10 cellular contexts compared by ENCODE assay signal in genomic region chr15:51969728-51970127, GRCh38. TPM values are rescaled to one million over a fixed set of nuclear protein-coding genes. Genes with fewer than 3 reads are reported as not detected.
DNase-seq lines count a peak whose midpoint lies in the region; ATAC-seq and TF ChIP-seq lines count a peak whose summit lies in the region.
"Had no signal": no experiment of that assay in that cellular context is flagged by ENCODE, and none has a peak within 500 bp of the region (broad histone marks: within the 10 kb centered on the region; RNA-seq: fewer than 3 reads in every experiment).

No MANE protein-coding gene starts in this region.

- H3K36me3 ChIP-seq in BJ (ENCODE audit: control insufficient read depth, insufficient read depth, low read length) (no peaks in the 10 kb centered on the region), thyroid gland (no peaks in the 10 kb centered on the region)

- DNase-seq in BJ (ENCODE audit: low read depth) (peak; percentile 16), GM12865 (ENCODE audit: low read depth) (no peak), RPMI7951 (ENCODE audit: low read depth) (peak; percentile 72), fibroblast of gingiva (ENCODE audit: low read depth) (peak; percentile 2), hypothalamus (lab: John Stamatoyannopoulos, UW) (no peak), thyroid gland (no peak), mucosa of gallbladder (ENCODE audit: low spot score) (no peak)
- DNase-seq: activated CD4-positive, CD25-positive, alpha-beta regulatory T cell treated with anti-CD3 and anti-CD28 coated beads, Interleukin-2, amount 50 U/mL, for 72 hours; NK-92 treated with Interleukin-12 subunit alpha and Interleukin-12 subunit beta, amount 100 ng/mL, for 24 hours had no signal

- 69 to 72% methylated on average over 4 of the region's 4 CpGs for WGBS in thyroid gland, 2 donors

- peaks cover 9 to 12% of the 10 kb centered on the region in 2 donors for H3K4me1 ChIP-seq in thyroid gland

- intact Hi-C loops in thyroid gland (cut with DNase I) = loop anchor here (2.0 to 10.0 kb wide), 2 partner anchors 49 to 65 kb away; no protein-coding TSS in a partner anchor

- CTCF ChIA-PET in BJ (lab: Yijun Ruan, JAX) = interaction anchor here (1.0 to 3.5 kb wide), 2 partner anchors 109 to 206 kb away, joined by 3 to 16 read pairs; no protein-coding TSS in a partner anchor

- no peaks in the 10 kb centered on the region for H3K27me3 ChIP-seq in BJ (ENCODE audit: control insufficient read depth, insufficient read depth, low read length)
- no peaks in the 10 kb centered on the region for H3K27me3 ChIP-seq in thyroid gland

- POLR2A ChIA-PET in BJ (lab: Charles Lee) = no interaction called here

- no peaks in the 10 kb centered on the region for H3K9me3 ChIP-seq in thyroid gland

- no peak overlapping the region for H3K27ac ChIP-seq in thyroid gland

- TF ChIP-seq CTCF in BJ (IDR thresholded peaks at IDR 0.05; ENCODE audit: insufficient read depth, low read depth, low read length) (no peak), GM12865 (IDR thresholded peaks at IDR 0.05; ENCODE audit: insufficient read depth, low read depth, low read length, missing control alignments) (no peak), thyroid gland (IDR thresholded peaks at IDR 0.05) (no peak)

- ATAC-seq in HG03175 (IDR thresholded peaks at IDR 0.05; ENCODE audit: unreplicated experiment) = no peak

- TF ChIP-seq POLR2A in thyroid gland (IDR thresholded peaks at IDR 0.05) = no peak

- H3K4me3 ChIP-seq in BJ (ENCODE audit: low read depth, low read length) = no peak overlapping the region
- peak overlapping the region; percentile 1 for H3K4me3 ChIP-seq in GM12865 (ENCODE audit: low read depth, low read length)
- H3K4me3 ChIP-seq in thyroid gland (replicated peaks in 1 of 3) = no peak overlapping the region

RNA-seq across cellular contexts. Expression of gene LEO1, which starts 1.9 kb away (rescaled TPM):
- 1.3 and 4.5 TPM in 2 replicates for polyA plus RNA-seq in BJ (2011; rRNA removed)
- 0.76 and 2.5 TPM in 2 replicates for polyA minus RNA-seq in BJ (2011; rRNA and poly(A)+ RNA removed)
- 46.2 and 60.0 TPM in 2 replicates for total RNA-seq in RPMI7951 (2014; rRNA removed; shearing (Covaris generic))
- total RNA-seq in thyroid gland (10 to 100 TPM; 13.2 to 26.9 (median 19.5) TPM), mucosa of gallbladder (18.0 TPM)

RNA-seq across cellular contexts. Expression of gene MAPK6, which starts 49.3 kb away (rescaled TPM):
- polyA plus RNA-seq in BJ (2011; rRNA removed) = 21.2 and 44.8 TPM in 2 replicates
- polyA minus RNA-seq in BJ (2011; rRNA and poly(A)+ RNA removed) = 25.4 and 26.3 TPM in 2 replicates
- total RNA-seq in RPMI7951 (2014; rRNA removed; shearing (Covaris generic)) = 73.9 and 85.9 TPM in 2 replicates
- total RNA-seq in thyroid gland = 10 to 100 TPM; 27.3 to 61.3 (median 30.9) TPM
- total RNA-seq in mucosa of gallbladder = 41.2 TPM

Comparison
In these comparisons a context has a peak if more than half of its experiments do, and no peak if none do; other contexts are left out.
1. DNase-seq: peak in BJ (single experiment), RPMI7951 (single experiment) and fibroblast of gingiva (single experiment); none in GM12865 (single experiment), hypothalamus (0 of 51), thyroid gland (0 of 2) and mucosa of gallbladder (single experiment).